ENCODE assay signal across 12 cellular contexts in genomic region chr2:213001285-213001910, GRCh38.
DNase-seq lines count a peak whose midpoint lies in the region; ATAC-seq and TF ChIP-seq lines count a peak whose summit lies in the region.
"Had no signal": no experiment of that assay in that cellular context is flagged by ENCODE, and none has a peak within 500 bp of the region (broad histone marks: within the 10 kb centered on the region; RNA-seq: fewer than 3 reads in every experiment).

No MANE protein-coding gene starts in this region.

- H2BK120ac ChIP-seq in mesenchymal stem cell (ENCODE audit: low read depth, low read length): no peak overlapping the region

- no peak overlapping the region for H4K8ac ChIP-seq in mesenchymal stem cell (ENCODE audit: low read length)

- H3K4ac ChIP-seq in mesenchymal stem cell (ENCODE audit: low read depth in 1 of 2, low read length in 2 of 2): no peak overlapping the region

- no TSS peak for BruUV-seq in A673 (replicated peaks; lab: Mats Ljungman, UMichigan)

- no peak overlapping the region for H2BK15ac ChIP-seq in mesenchymal stem cell (ENCODE audit: low read depth, poor library complexity, severe bottlenecking)

- no peak overlapping the region for H2BK5ac ChIP-seq in mesenchymal stem cell (ENCODE audit: low read depth, low read length, poor library complexity, severe bottlenecking)

- H3K4me1 ChIP-seq in A673 (ENCODE audit: insufficient read depth, low read length, poor library complexity, severe bottlenecking): peaks cover 24% of the 10 kb centered on the region
- no peaks in the 10 kb centered on the region for H3K4me1 ChIP-seq in CD8-positive, alpha-beta memory T cell (ENCODE audit: insufficient read depth, low read length)
- H3K4me1 ChIP-seq in mesenchymal stem cell (ENCODE audit: control insufficient read depth, insufficient read depth, low read depth, low read length): no peaks in the 10 kb centered on the region
- H3K4me1 ChIP-seq: left lung had no signal

- no peaks in the 10 kb centered on the region for H3K27me3 Mint-ChIP-seq in CD8-positive, alpha-beta memory T cell
- no peaks in the 10 kb centered on the region for H3K27me3 Mint-ChIP-seq in activated naive CD8-positive, alpha-beta T cell treated with anti-CD3 and anti-CD28 coated beads, Interleukin-2, amount 10 ng/mL, durations not matched to agents 7 days and 5 days
- peaks cover 2% of the 10 kb centered on the region for H3K27me3 Mint-ChIP-seq in activated CD4-positive, alpha-beta memory T cell treated with anti-CD3 and anti-CD28 coated beads, Interleukin-2, amount 10 ng/mL, durations not matched to agents 7 days and 5 days

- H3K9me3 ChIP-seq in A673 (ENCODE audit: low read depth, low read length, poor library complexity, severe bottlenecking): no peaks in the 10 kb centered on the region
- no peaks in the 10 kb centered on the region for H3K9me3 ChIP-seq in CD8-positive, alpha-beta memory T cell (ENCODE audit: low read length)
- H3K9me3 ChIP-seq in mesenchymal stem cell (ENCODE audit: control insufficient read depth, low read length): no peaks in the 10 kb centered on the region
- H3K9me3 ChIP-seq: left lung had no signal

- no peak overlapping the region for H2AK5ac ChIP-seq in mesenchymal stem cell (ENCODE audit: low read length, severe bottlenecking)

- no peak overlapping the region for H3K4me2 ChIP-seq in mesenchymal stem cell (ENCODE audit: low read length, poor library complexity, severe bottlenecking)

- peaks cover 0 to 8% (median 4%) of the 10 kb centered on the region in 3 donors for H3K36me3 Mint-ChIP-seq in CD8-positive, alpha-beta memory T cell
- peaks cover 14% of the 10 kb centered on the region for H3K36me3 Mint-ChIP-seq in activated naive CD8-positive, alpha-beta T cell treated with anti-CD3 and anti-CD28 coated beads, Interleukin-2, amount 10 ng/mL, durations not matched to agents 7 days and 5 days
- no peaks in the 10 kb centered on the region for H3K36me3 Mint-ChIP-seq in activated CD4-positive, alpha-beta memory T cell treated with anti-CD3 and anti-CD28 coated beads, Interleukin-2, amount 10 ng/mL, durations not matched to agents 7 days and 5 days (ENCODE audit: low read depth)

- POLR2A ChIA-PET in A673 (lab: Charles Lee; ENCODE audit: low non-redundant PET): no interaction called here
- POLR2A ChIA-PET in CD8-positive, alpha-beta memory T cell (lab: Charles Lee): no interaction called here
- POLR2A ChIA-PET in activated naive CD8-positive, alpha-beta T cell treated with anti-CD3 and anti-CD28 coated beads, Interleukin-2, amount 10 ng/mL, durations not matched to agents 7 days and 5 days (lab: Charles Lee): no interaction called here
- POLR2A ChIA-PET in activated CD4-positive, alpha-beta memory T cell treated with anti-CD3 and anti-CD28 coated beads, Interleukin-2, amount 10 ng/mL, durations not matched to agents 7 days and 5 days (lab: Charles Lee): no interaction called here

- ATAC-seq in activated naive CD8-positive, alpha-beta T cell treated with anti-CD3 and anti-CD28 coated beads, Interleukin-2, amount 10 ng/mL, durations not matched to agents 7 days and 5 days (ENCODE audit: low read depth): no peak
- ATAC-seq: left lung had no signal

- no peaks in the 10 kb centered on the region for H3K9me3 Mint-ChIP-seq in CD8-positive, alpha-beta memory T cell
- H3K9me3 Mint-ChIP-seq in activated naive CD8-positive, alpha-beta T cell treated with anti-CD3 and anti-CD28 coated beads, Interleukin-2, amount 10 ng/mL, durations not matched to agents 7 days and 5 days: peaks cover 4% of the 10 kb centered on the region
- H3K9me3 Mint-ChIP-seq in activated CD4-positive, alpha-beta memory T cell treated with anti-CD3 and anti-CD28 coated beads, Interleukin-2, amount 10 ng/mL, durations not matched to agents 7 days and 5 days: no peaks in the 10 kb centered on the region

- H3K14ac ChIP-seq in mesenchymal stem cell (ENCODE audit: low read length in 2 of 2): no peak overlapping the region

- H3K27ac Mint-ChIP-seq in CD8-positive, alpha-beta memory T cell: peak overlapping the region in 7 of 8 donors; percentile 22 to 97 (median 93)
- H3K27ac Mint-ChIP-seq in activated naive CD8-positive, alpha-beta T cell treated with anti-CD3 and anti-CD28 coated beads, Interleukin-2, amount 10 ng/mL, durations not matched to agents 7 days and 5 days: peak overlapping the region; percentile 79
- no peak overlapping the region for H3K27ac Mint-ChIP-seq in activated CD4-positive, alpha-beta memory T cell treated with anti-CD3 and anti-CD28 coated beads, Interleukin-2, amount 10 ng/mL, durations not matched to agents 7 days and 5 days

- no peaks in the 10 kb centered on the region for H3K27me3 ChIP-seq in A673 (replicated peaks; ENCODE audit: insufficient read depth, low read depth, low read length, poor library complexity)
- H3K27me3 ChIP-seq in CD8-positive, alpha-beta memory T cell (ENCODE audit: insufficient read depth, low read length, poor library complexity, severe bottlenecking): no peaks in the 10 kb centered on the region
- no peaks in the 10 kb centered on the region for H3K27me3 ChIP-seq in mesenchymal stem cell (ENCODE audit: control insufficient read depth in 1 of 2, insufficient read depth in 1 of 2, low read length in 2 of 2)
- H3K27me3 ChIP-seq: left lung had no signal

- CTCF ChIA-PET in A673 (lab: Charles Lee): no interaction called here
- CTCF ChIA-PET in CD8-positive, alpha-beta memory T cell (lab: Charles Lee): no interaction called here
- CTCF ChIA-PET in activated CD4-positive, alpha-beta memory T cell treated with anti-CD3 and anti-CD28 coated beads, Interleukin-2, amount 10 ng/mL, durations not matched to agents 7 days and 5 days (lab: Charles Lee): no interaction called here

- DNase-seq in A673 (ENCODE audit: low spot score) (peak; percentile 19), mesenchymal stem cell (no peak), NCI-H1092 (lab: John Stamatoyannopoulos, UW) (no peak), HK-2 (ENCODE audit: unreplicated experiment) (no peak), NCI-H1048 (lab: John Stamatoyannopoulos, UW) (no peak)
- DNase-seq in CD8-positive, alpha-beta memory T cell: peak in 1 of 5 donors; percentile 6
- no peak for DNase-seq in activated naive CD8-positive, alpha-beta T cell treated with anti-CD3 and anti-CD28 coated beads, Interleukin-2, amount 10 ng/mL, durations not matched to agents 7 days and 5 days
- no peak for DNase-seq in activated CD4-positive, alpha-beta memory T cell treated with anti-CD3 and anti-CD28 coated beads, Interleukin-2, amount 10 ng/mL, durations not matched to agents 7 days and 5 days
- DNase-seq: head of caudate nucleus; left lung; NCI-H146; stimulated activated CD4-positive, alpha-beta T cell treated with anti-CD3 and anti-CD28 coated beads, Interleukin-4, amount 100 ng/mL, for 24 hours had no signal

- no peaks in the 10 kb centered on the region for H3K79me1 ChIP-seq in mesenchymal stem cell (replicated peaks; ENCODE audit: low read length, poor library complexity, severe bottlenecking)

- peak overlapping the region; percentile 85 for H3K9ac ChIP-seq in mesenchymal stem cell (ENCODE audit: low read length)

- peaks cover 12 to 50% (median 34%) of the 10 kb centered on the region in 3 donors for H3K4me1 Mint-ChIP-seq in CD8-positive, alpha-beta memory T cell
- H3K4me1 Mint-ChIP-seq in activated naive CD8-positive, alpha-beta T cell treated with anti-CD3 and anti-CD28 coated beads, Interleukin-2, amount 10 ng/mL, durations not matched to agents 7 days and 5 days: peaks cover 12% of the 10 kb centered on the region
- H3K4me1 Mint-ChIP-seq in activated CD4-positive, alpha-beta memory T cell treated with anti-CD3 and anti-CD28 coated beads, Interleukin-2, amount 10 ng/mL, durations not matched to agents 7 days and 5 days: peaks cover 2% of the 10 kb centered on the region

- peak overlapping the region; percentile 40 to 89 (median 80) for H3K4me3 Mint-ChIP-seq in CD8-positive, alpha-beta memory T cell
- H3K4me3 Mint-ChIP-seq in activated naive CD8-positive, alpha-beta T cell treated with anti-CD3 and anti-CD28 coated beads, Interleukin-2, amount 10 ng/mL, durations not matched to agents 7 days and 5 days: peak overlapping the region; percentile 84
- H3K4me3 Mint-ChIP-seq in activated CD4-positive, alpha-beta memory T cell treated with anti-CD3 and anti-CD28 coated beads, Interleukin-2, amount 10 ng/mL, durations not matched to agents 7 days and 5 days: no peak overlapping the region

- H3K27ac ChIP-seq in A673 (ENCODE audit: low read depth, low read length, poor library complexity, severe bottlenecking) (no peak overlapping the region), mesenchymal stem cell (ENCODE audit: low read length, poor library complexity, severe bottlenecking) (no peak overlapping the region)
- H3K27ac ChIP-seq in CD8-positive, alpha-beta memory T cell (ENCODE audit: low read depth, low read length): no peak overlapping the region
- H3K27ac ChIP-seq: left lung had no signal

- intact Hi-C loops in A673 (cut with micrococcal nuclease; ENCODE audit: unreplicated experiment): no loop called here

- 100% methylated on average over 1 of the region's 3 CpGs for WGBS in mesenchymal stem cell

- no peak for TF ChIP-seq CTCF in A673 (conservative IDR thresholded peaks at IDR 0.05; ENCODE audit: low read depth, low read length)

- no peak overlapping the region for H2BK12ac ChIP-seq in mesenchymal stem cell (ENCODE audit: low read length in 2 of 2)

- H3K36me3 ChIP-seq in A673 (ENCODE audit: insufficient read depth, low read length, poor library complexity, severe bottlenecking) (peaks cover under 1% of the 10 kb centered on the region), mesenchymal stem cell (ENCODE audit: control insufficient read depth in 1 of 2, insufficient read depth in 2 of 2, low read depth in 1 of 2, low read length in 2 of 2) (no peaks in the 10 kb centered on the region)
- H3K36me3 ChIP-seq in CD8-positive, alpha-beta memory T cell (ENCODE audit: insufficient read depth, low read length): no peaks in the 10 kb centered on the region
- H3K36me3 ChIP-seq: left lung had no signal

- no peak overlapping the region for H3K23ac ChIP-seq in mesenchymal stem cell (ENCODE audit: low read length in 2 of 2)

- no peak overlapping the region for H3K18ac ChIP-seq in mesenchymal stem cell (ENCODE audit: low read depth in 1 of 2, low read length in 2 of 2)

- H2AFZ ChIP-seq in mesenchymal stem cell (ENCODE audit: low read depth, low read length): no peak overlapping the region

- H3K4me3 ChIP-seq in A673 (ENCODE audit: low read depth, low read length, poor library complexity, severe bottlenecking): no peak overlapping the region
- H3K4me3 ChIP-seq in CD8-positive, alpha-beta memory T cell (ENCODE audit: low read length): no peak overlapping the region
- H3K4me3 ChIP-seq in mesenchymal stem cell (ENCODE audit: insufficient read depth in 1 of 2, low read depth in 1 of 2, low read length in 2 of 2): peak overlapping the region in 1 of 2 experiments; percentile 39
- H3K4me3 ChIP-seq: left lung had no signal

- no peak overlapping the region for H4K91ac ChIP-seq in mesenchymal stem cell (ENCODE audit: low read length)
